In the genomic region with DNA sequence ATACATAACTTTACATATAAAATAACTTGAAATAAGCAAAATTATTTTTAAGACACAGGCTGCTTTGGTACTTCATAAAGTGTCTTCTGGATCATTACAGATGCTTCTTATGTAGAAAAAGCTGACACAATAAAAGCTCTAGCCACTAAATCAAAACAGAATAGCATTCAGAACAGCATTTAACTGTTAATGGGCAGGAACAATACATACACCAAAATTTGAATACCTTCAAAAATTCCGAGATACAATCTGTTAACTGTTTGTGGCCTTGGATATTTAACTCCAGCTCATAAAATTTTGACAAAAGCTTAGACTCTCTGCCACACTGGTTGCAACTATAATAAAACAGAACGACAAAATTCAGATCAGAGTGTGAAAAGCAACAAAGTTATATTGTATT, we compare ENCODE assay signal across 28 cellular contexts. TPM values are rescaled to one million over a fixed set of nuclear protein-coding genes. Genes with fewer than 3 reads are reported as not detected.
DNase-seq lines count a peak whose midpoint lies in the region; ATAC-seq, FAIRE-seq and TF ChIP-seq lines count a peak whose summit lies in the region.
"Had no signal": no experiment of that assay in that cellular context is flagged by ENCODE, and none has a peak within 500 bp of the region (broad histone marks: within the 10 kb centered on the region; RNA-seq: fewer than 3 reads in every experiment).

No MANE protein-coding gene starts in this region.

- peaks cover 31% of the 10 kb centered on the region for H3K4me1 ChIP-seq in left ventricle myocardium inferior
- H3K4me1 ChIP-seq in right cardiac atrium (ENCODE audit: control insufficient read depth, insufficient read depth, low read length): no peaks in the 10 kb centered on the region
- peaks cover 19 to 25% of the 10 kb centered on the region in 2 experiments for H3K4me1 ChIP-seq in K562 (replicated peaks in 1 of 2; ENCODE audit: control insufficient read depth in 2 of 2, insufficient read depth in 2 of 2, low read length in 2 of 2)
- H3K4me1 ChIP-seq: BE2C, BLaER1 had no signal

- no peak for TF ChIP-seq POLR2A in K562 (conservative IDR thresholded peaks at IDR 0.05)

- no peak overlapping the region for H3K4me2 ChIP-seq in K562 (ENCODE audit: insufficient read depth, low read length)
- H3K4me2 ChIP-seq: BLaER1 had no signal

- CTCF ChIA-PET in K562 (lab: Yijun Ruan, JAX; ENCODE audit: low intra/inter-chr PET ratio): no interaction called here

- no peak for DNase-seq in activated T-cell treated with anti-CD3 and anti-CD28 coated beads, Interleukin-2, amount 50 U/mL, for 24 hours
- DNase-seq in activated T-cell treated with anti-CD3 and anti-CD28 coated beads, Interleukin-2, amount 50 U/mL, for 4 hours: no peak
- DNase-seq in left ventricle myocardium inferior: no peak
- no peak for DNase-seq in right cardiac atrium
- DNase-seq in K562 (ENCODE audit: extremely low read depth in 1 of 4, low spot score in 3 of 4): no peak
- no peak for DNase-seq in stimulated activated CD4-positive, alpha-beta T cell treated with anti-CD3 and anti-CD28 coated beads, Interleukin-12 subunit alpha, Interleukin-12 subunit beta, amount 100 ng/mL, for 4 hours
- no peak for DNase-seq in mesenteric fat pad (ENCODE audit: low spot score)
- DNase-seq: 8988T; ACHN; BE2C; C1 segment of cervical spinal cord; CD4-positive, alpha-beta memory T cell; CD4-positive, CD25-positive, alpha-beta regulatory T cell; CD8-positive, alpha-beta memory T cell; COR-L47; DMS 273 treated with DMSO at 0.1 percent for 48 hours; DMS153; DMS53; DMS79; DND-41; EL; GDM1 had no signal

- POLR2A ChIA-PET in K562 (lab: Yijun Ruan, JAX): interaction anchor here (0.6 to 1.2 kb wide), 4 partner anchors 11 to 59 kb away, joined by 3 to 5 read pairs (median 4); no protein-coding TSS in a partner anchor

- H3K36me3 Mint-ChIP-seq in activated T-cell treated with anti-CD3 and anti-CD28 coated beads, Interleukin-2, amount 50 U/mL, for 24 hours (ENCODE audit: low read depth): peaks cover 89% of the 10 kb centered on the region
- peaks cover 26% of the 10 kb centered on the region for H3K36me3 Mint-ChIP-seq in activated T-cell treated with anti-CD3 and anti-CD28 coated beads, Interleukin-2, amount 50 U/mL, for 4 hours (ENCODE audit: insufficient read depth)

- H3K79me2 ChIP-seq in K562 (ENCODE audit: control insufficient read depth, insufficient read depth, low read length): peaks cover 45% of the 10 kb centered on the region

- no peaks in the 10 kb centered on the region for H3K27me3 Mint-ChIP-seq in activated T-cell treated with anti-CD3 and anti-CD28 coated beads, Interleukin-2, amount 50 U/mL, for 24 hours
- H3K27me3 Mint-ChIP-seq in activated T-cell treated with anti-CD3 and anti-CD28 coated beads, Interleukin-2, amount 50 U/mL, for 4 hours (ENCODE audit: low read depth): no peaks in the 10 kb centered on the region
- H3K27me3 Mint-ChIP-seq: CD4-positive, alpha-beta memory T cell; CD4-positive, CD25-positive, alpha-beta regulatory T cell; CD8-positive, alpha-beta memory T cell had no signal

- no peak for TF ChIP-seq CTCF in left ventricle myocardium inferior (IDR thresholded peaks at IDR 0.05; ENCODE audit: borderline replicate concordance)
- no peak for TF ChIP-seq CTCF in K562 (IDR thresholded peaks at IDR 0.05 in 2 of 3, conservative IDR thresholded peaks at IDR 0.05 in 1 of 3; ENCODE audit: insufficient read depth in 2 of 3, low read depth in 1 of 3, low read length in 3 of 3)

- H3K9me3 ChIP-seq in left ventricle myocardium inferior (replicated peaks) (no peaks in the 10 kb centered on the region), right cardiac atrium (ENCODE audit: control insufficient read depth, low read length) (no peaks in the 10 kb centered on the region), K562 (replicated peaks; ENCODE audit: control insufficient read depth, insufficient read depth, low read depth, low read length) (no peaks in the 10 kb centered on the region)
- H3K9me3 ChIP-seq: BE2C, BLaER1 had no signal

- FAIRE-seq in K562 (lab: Jason Lieb, UNC): no peak
- FAIRE-seq: A204.1, GM12878, GM12892, GM19239 had no signal

- H3K36me3 ChIP-seq in left ventricle myocardium inferior (peaks cover 91% of the 10 kb centered on the region), K562 (ENCODE audit: control insufficient read depth, insufficient read depth, low read length) (peaks cover 83% of the 10 kb centered on the region)
- H3K36me3 ChIP-seq: BE2C had no signal

- H4K20me1 ChIP-seq in K562 (replicated peaks; ENCODE audit: control insufficient read depth, insufficient read depth, low read length): peaks cover 7% of the 10 kb centered on the region; the same call in 1 of the 2 replicates

- H3K9me1 ChIP-seq in K562 (ENCODE audit: control insufficient read depth, insufficient read depth, low read length): peaks cover 4% of the 10 kb centered on the region

- TF ChIP-seq RAD21 in K562 (CRISPR knock-in tag; conservative IDR thresholded peaks at IDR 0.05 in 1 of 2, IDR thresholded peaks at IDR 0.05 in 1 of 2): no peak

- H3K27ac Mint-ChIP-seq in activated T-cell treated with anti-CD3 and anti-CD28 coated beads, Interleukin-2, amount 50 U/mL, for 24 hours: peak overlapping the region; percentile 14
- H3K27ac Mint-ChIP-seq: CD4-positive, CD25-positive, alpha-beta regulatory T cell had no signal

- no peak overlapping the region for H2AFZ ChIP-seq in K562 (ENCODE audit: low read depth, low read length)

- ATAC-seq in activated T-cell treated with anti-CD3 and anti-CD28 coated beads, Interleukin-2, amount 50 U/mL, for 4 hours: no peak
- ATAC-seq in right cardiac atrium (no peak), K562 (no peak)
- ATAC-seq: GM12878 had no signal

- 90% methylated on average over 2 of the region's 2 CpGs for WGBS in right cardiac atrium
- 69% methylated on average over 2 of the region's 2 CpGs for WGBS in K562 (ENCODE audit: insufficient coverage, low coverage, missing lambda C conversion rate)

- no peaks in the 10 kb centered on the region for H3K9me3 Mint-ChIP-seq in activated T-cell treated with anti-CD3 and anti-CD28 coated beads, Interleukin-2, amount 50 U/mL, for 24 hours
- no peaks in the 10 kb centered on the region for H3K9me3 Mint-ChIP-seq in activated T-cell treated with anti-CD3 and anti-CD28 coated beads, Interleukin-2, amount 50 U/mL, for 4 hours
- H3K9me3 Mint-ChIP-seq: CD14-positive monocyte; CD4-positive, alpha-beta memory T cell; CD4-positive, CD25-positive, alpha-beta regulatory T cell; CD8-positive, alpha-beta memory T cell had no signal

- intact Hi-C loops in left ventricle myocardium inferior (cut with micrococcal nuclease): no loop called here
- intact Hi-C loops in right cardiac atrium (cut with DNase I): no loop called here
- intact Hi-C loops in K562 (cut with micrococcal nuclease): loop anchor here (2.0 kb wide), 1 partner anchor 32 kb away; the partner anchor contains the start of gene USP48

- BruUV-seq in K562 (replicated peaks; lab: Mats Ljungman, UMichigan): no TSS peak

- no peak for TF ChIP-seq EP300 in K562 (IDR thresholded peaks at IDR 0.05; ENCODE audit: low read length)

- H3K27ac ChIP-seq in left ventricle myocardium inferior (replicated peaks) (peak overlapping the region; percentile 59), right cardiac atrium (ENCODE audit: low read length) (no peak overlapping the region), K562 (ENCODE audit: extremely low read depth, low read depth, low read length) (no peak overlapping the region)
- H3K27ac ChIP-seq: BLaER1 had no signal

- no peaks in the 10 kb centered on the region for H3K4me1 Mint-ChIP-seq in activated T-cell treated with anti-CD3 and anti-CD28 coated beads, Interleukin-2, amount 50 U/mL, for 24 hours (ENCODE audit: low read depth)
- peaks cover 2% of the 10 kb centered on the region for H3K4me1 Mint-ChIP-seq in activated T-cell treated with anti-CD3 and anti-CD28 coated beads, Interleukin-2, amount 50 U/mL, for 4 hours (ENCODE audit: low read depth)
- H3K4me1 Mint-ChIP-seq: CD14-positive monocyte had no signal

- H3K4me3 ChIP-seq in left ventricle myocardium inferior (no peak overlapping the region), right cardiac atrium (ENCODE audit: low read length) (no peak overlapping the region), K562 (no peak overlapping the region)
- H3K4me3 ChIP-seq: BLaER1, GM12878 had no signal

- no peaks in the 10 kb centered on the region for H3K27me3 ChIP-seq in left ventricle myocardium inferior (ENCODE audit: low read depth)
- H3K27me3 ChIP-seq in right cardiac atrium (ENCODE audit: control insufficient read depth, insufficient read depth): no peaks in the 10 kb centered on the region
- H3K27me3 ChIP-seq in K562 (ENCODE audit: control insufficient read depth in 2 of 2, insufficient read depth in 2 of 2, low read length in 2 of 2): no peaks in the 10 kb centered on the region
- H3K27me3 ChIP-seq: BE2C, BLaER1 had no signal

- H3K4me3 Mint-ChIP-seq in activated T-cell treated with anti-CD3 and anti-CD28 coated beads, Interleukin-2, amount 50 U/mL, for 24 hours: no peak overlapping the region
- H3K4me3 Mint-ChIP-seq in activated T-cell treated with anti-CD3 and anti-CD28 coated beads, Interleukin-2, amount 50 U/mL, for 4 hours: no peak overlapping the region
- H3K4me3 Mint-ChIP-seq: CD14-positive monocyte; CD4-positive, alpha-beta memory T cell; CD4-positive, CD25-positive, alpha-beta regulatory T cell; CD8-positive, alpha-beta memory T cell had no signal

- in situ Hi-C loops in K562 (cut with MboI): no loop called here

- H3K9ac ChIP-seq in K562 (ENCODE audit: insufficient read depth in 1 of 2, low read depth in 2 of 2, low read length in 2 of 2): no peak overlapping the region
- H3K9ac ChIP-seq: BLaER1 had no signal

RNA-seq across cellular contexts. Expression of gene USP48, which starts 31.7 kb away (rescaled TPM):
- total RNA-seq in activated T-cell treated with anti-CD3 and anti-CD28 coated beads, Interleukin-2, amount 50 U/mL, for 4 hours: 10 to 100 TPM; 49.0 to 52.2 (median 50.6) TPM
- total RNA-seq in left ventricle myocardium inferior (39.1 TPM), right cardiac atrium (10 to 100 TPM; 45.1 to 49.4 (median 46.0) TPM), K562 (2014; rRNA removed) (89.9 and 91.0 TPM in 2 replicates), K562 (2014; rRNA removed; fragmentation: Illumina TruSeq; extraction: Trizol) (106 and 120 TPM in 2 replicates), K562 (2015; rRNA removed; fragmentation: Illumina TruSeq; extraction: Trizol) (102 and 109 TPM in 2 replicates), K562 (2021) (123 TPM in 2 replicates), mesenteric fat pad (53.7 TPM)
- polyA plus RNA-seq in right cardiac atrium (19.9 TPM), K562 (2011; rRNA removed) (78.6 and 97.2 TPM in 2 replicates), K562 (2014; fragmentation: Illumina TruSeq; extraction: Trizol) (101 and 121 TPM in 2 replicates), K562 (2014; fragmentation: Nextera tagmentation; extraction: Ambion mirVana) (10 to 100 TPM; 23.3 to 30.3 TPM), K562 (2014; rRNA removed) (101 and 106 TPM in 2 replicates)
- total RNA-seq in K562 (2011; cell fraction: chromatin; rRNA removed; ENCODE audit: low replicate concordance): 194 and 717 TPM in 2 replicates
- total RNA-seq in K562 (2011; cell fraction: nucleolus; rRNA removed): 95.7 and 151 TPM in 2 replicates
- 249 and 315 TPM in 2 replicates for total RNA-seq in K562 (2011; cell fraction: nucleoplasm; rRNA removed)
- 13.8 and 29.6 TPM in 2 replicates for polyA plus RNA-seq in K562 (2011; cell fraction: cytosol; rRNA removed)
- 94.2 and 106 TPM in 2 replicates for polyA plus RNA-seq in K562 (2011; cell fraction: nucleus; rRNA removed)
- polyA plus RNA-seq in K562 (2012): 92.9 and 103 TPM in 2 replicates
- 149 and 168 TPM in 2 replicates for polyA minus RNA-seq in K562 (2011; rRNA and poly(A)+ RNA removed)
- 39.7 and 45.1 TPM in 2 replicates for polyA minus RNA-seq in K562 (2011; cell fraction: cytosol; rRNA and poly(A)+ RNA removed)
- polyA minus RNA-seq in K562 (2011; cell fraction: nucleus; rRNA and poly(A)+ RNA removed): 77.0 and 154 TPM in 2 replicates
